9 cellular contexts compared by ENCODE assay signal in genomic region chr4:76028242-76028859, GRCh38. TPM values are rescaled to one million over a fixed set of nuclear protein-coding genes. Genes with fewer than 3 reads are reported as not detected.
DNase-seq lines count a peak whose midpoint lies in the region; ATAC-seq, FAIRE-seq and TF ChIP-seq lines count a peak whose summit lies in the region.
"Had no signal": no experiment of that assay in that cellular context is flagged by ENCODE, and none has a peak within 500 bp of the region (broad histone marks: within the 10 kb centered on the region; RNA-seq: fewer than 3 reads in every experiment).

No MANE protein-coding gene starts in this region.

- peak overlapping the region; percentile 90 for H3K4me2 ChIP-seq in keratinocyte (ENCODE audit: control insufficient read depth, extremely low read depth, insufficient read depth, low read depth, low read length)

- peak overlapping the region; percentile 37 to 52 for H3K27ac Mint-ChIP-seq in natural killer cell treated with Interleukin-12 subunit alpha and Interleukin-12 subunit beta and Interleukin-15 and Interleukin-18, amount 100 ng/mL, for 72 hours
- H3K27ac Mint-ChIP-seq in natural killer cell, result no peak overlapping the region
- H3K27ac Mint-ChIP-seq in activated CD4-positive, alpha-beta memory T cell treated with anti-CD3 and anti-CD28 coated beads for 36 hours, result no peak overlapping the region

- CTCF ChIA-PET in activated CD4-positive, alpha-beta memory T cell treated with anti-CD3 and anti-CD28 coated beads for 36 hours (lab: Charles Lee), result no interaction called here

- no peaks in the 10 kb centered on the region for H3K9me1 ChIP-seq in keratinocyte (ENCODE audit: control insufficient read depth, extremely low read depth, insufficient read depth, low read length)

- H3K4me3 Mint-ChIP-seq in natural killer cell treated with Interleukin-12 subunit alpha and Interleukin-12 subunit beta and Interleukin-15 and Interleukin-18, amount 100 ng/mL, for 72 hours, result peak overlapping the region; percentile 59
- no peak overlapping the region for H3K4me3 Mint-ChIP-seq in natural killer cell
- peak overlapping the region; percentile 1 for H3K4me3 Mint-ChIP-seq in activated CD4-positive, alpha-beta memory T cell treated with anti-CD3 and anti-CD28 coated beads for 36 hours

- peaks cover 11 to 36% of the 10 kb centered on the region in 2 donors for H3K4me1 Mint-ChIP-seq in natural killer cell treated with Interleukin-12 subunit alpha and Interleukin-12 subunit beta and Interleukin-15 and Interleukin-18, amount 100 ng/mL, for 72 hours (ENCODE audit: low read depth in 2 of 2)
- peaks cover 9 to 10% of the 10 kb centered on the region in 2 donors for H3K4me1 Mint-ChIP-seq in natural killer cell
- H3K4me1 Mint-ChIP-seq in activated CD4-positive, alpha-beta memory T cell treated with anti-CD3 and anti-CD28 coated beads for 36 hours (ENCODE audit: low read depth), result peaks cover 33% of the 10 kb centered on the region

- H3K4me1 ChIP-seq in keratinocyte (ENCODE audit: control insufficient read depth, extremely low read depth, insufficient read depth, low read length), result peaks cover 7% of the 10 kb centered on the region
- no peaks in the 10 kb centered on the region for H3K4me1 ChIP-seq in upper lobe of right lung

- H4K20me1 ChIP-seq in keratinocyte (ENCODE audit: control insufficient read depth, extremely low read depth, insufficient read depth, low read length), result no peaks in the 10 kb centered on the region

- H3K27ac ChIP-seq in keratinocyte (ENCODE audit: control insufficient read depth, insufficient read depth, low read length) (no peak overlapping the region), upper lobe of right lung (peak overlapping the region; percentile 53)
- H3K27ac ChIP-seq: neutrophil had no signal

- ATAC-seq in natural killer cell treated with Interleukin-12 subunit alpha and Interleukin-12 subunit beta and Interleukin-15 and Interleukin-18, amount 100 ng/mL, for 72 hours, result peak in 1 of 2 donors; percentile 45
- ATAC-seq in natural killer cell, result no peak
- ATAC-seq in upper lobe of right lung, result peak; percentile 47
- no peak for ATAC-seq in HG03432 (IDR thresholded peaks at IDR 0.05; ENCODE audit: unreplicated experiment)

- no peaks in the 10 kb centered on the region for H3K27me3 ChIP-seq in keratinocyte (ENCODE audit: control insufficient read depth, extremely low read depth, insufficient read depth, low read length)
- no peaks in the 10 kb centered on the region for H3K27me3 ChIP-seq in upper lobe of right lung
- H3K27me3 ChIP-seq: neutrophil had no signal

- H3K79me2 ChIP-seq in keratinocyte (ENCODE audit: control insufficient read depth, insufficient read depth, low read length), result no peaks in the 10 kb centered on the region

- H3K4me3 ChIP-seq in keratinocyte (ENCODE audit: control insufficient read depth in 2 of 3, extremely low read depth in 1 of 3, insufficient read depth in 2 of 3, low read depth in 1 of 3, low read length in 3 of 3) (peak overlapping the region in 2 of 3 experiments; percentile 38 to 60), upper lobe of right lung (peak overlapping the region; percentile 32)

- TF ChIP-seq CTCF in natural killer cell (IDR thresholded peaks at IDR 0.05), result no peak
- no peak for TF ChIP-seq CTCF in keratinocyte (optimal IDR thresholded peaks at IDR 0.05 in 1 of 3, IDR thresholded peaks at IDR 0.05 in 1 of 3, conservative IDR thresholded peaks at IDR 0.05 in 1 of 3; ENCODE audit: extremely low read depth in 1 of 3, insufficient read depth in 2 of 3, low read length in 3 of 3)
- TF ChIP-seq CTCF in upper lobe of right lung (IDR thresholded peaks at IDR 0.05), result no peak

- H3K9ac ChIP-seq in keratinocyte (ENCODE audit: control insufficient read depth, extremely low read depth, insufficient read depth, low read length), result peak overlapping the region; percentile 15

- POLR2A ChIA-PET in activated CD4-positive, alpha-beta memory T cell treated with anti-CD3 and anti-CD28 coated beads for 36 hours (lab: Charles Lee), result interaction anchor here (1.6 kb wide), 1 partner anchor 30 kb away, joined by 4 read pairs; no protein-coding TSS in a partner anchor

- H3K36me3 Mint-ChIP-seq in natural killer cell treated with Interleukin-12 subunit alpha and Interleukin-12 subunit beta and Interleukin-15 and Interleukin-18, amount 100 ng/mL, for 72 hours, result no peaks in the 10 kb centered on the region
- H3K36me3 Mint-ChIP-seq in natural killer cell, result no peaks in the 10 kb centered on the region
- no peaks in the 10 kb centered on the region for H3K36me3 Mint-ChIP-seq in activated CD4-positive, alpha-beta memory T cell treated with anti-CD3 and anti-CD28 coated beads for 36 hours

- dilution Hi-C loops in keratinocyte (cut with MboI; ENCODE audit: extremely low pct_ligation_motif_present, low sequenced_read_pairs), result no loop called here

- FAIRE-seq in keratinocyte (lab: Jason Lieb, UNC), result peak; percentile 39

- DNase-seq in natural killer cell treated with Interleukin-12 subunit alpha and Interleukin-12 subunit beta and Interleukin-15 and Interleukin-18, amount 100 ng/mL, for 72 hours (ENCODE audit: low spot score), result no peak
- DNase-seq in natural killer cell, result no peak
- DNase-seq in activated CD4-positive, alpha-beta memory T cell treated with anti-CD3 and anti-CD28 coated beads for 36 hours, result no peak
- DNase-seq in keratinocyte (ENCODE audit: low read depth, low spot score), result no peak
- DNase-seq in upper lobe of right lung, result no peak
- DNase-seq in EL, result no peak
- DNase-seq in NCI-H2196 treated with DMSO at 0.1 percent for 48 hours (lab: John Stamatoyannopoulos, UW; ENCODE audit: unreplicated experiment), result no peak

- peaks cover 27 to 41% of the 10 kb centered on the region in 2 donors for H3K27me3 Mint-ChIP-seq in natural killer cell treated with Interleukin-12 subunit alpha and Interleukin-12 subunit beta and Interleukin-15 and Interleukin-18, amount 100 ng/mL, for 72 hours
- H3K27me3 Mint-ChIP-seq in natural killer cell (ENCODE audit: low read depth in 2 of 2), result peaks cover 23 to 50% of the 10 kb centered on the region in 2 donors
- H3K27me3 Mint-ChIP-seq in activated CD4-positive, alpha-beta memory T cell treated with anti-CD3 and anti-CD28 coated beads for 36 hours, result no peaks in the 10 kb centered on the region

- no peaks in the 10 kb centered on the region for H3K9me3 Mint-ChIP-seq in natural killer cell treated with Interleukin-12 subunit alpha and Interleukin-12 subunit beta and Interleukin-15 and Interleukin-18, amount 100 ng/mL, for 72 hours
- no peaks in the 10 kb centered on the region for H3K9me3 Mint-ChIP-seq in natural killer cell
- H3K9me3 Mint-ChIP-seq in activated CD4-positive, alpha-beta memory T cell treated with anti-CD3 and anti-CD28 coated beads for 36 hours, result no peaks in the 10 kb centered on the region

- intact Hi-C loops in natural killer cell (cut with micrococcal nuclease) (no loop called here), upper lobe of right lung (cut with DNase I) (no loop called here)
- intact Hi-C loops in activated CD4-positive, alpha-beta memory T cell treated with anti-CD3 and anti-CD28 coated beads for 36 hours (cut with micrococcal nuclease), result no loop called here

- H3K9me3 ChIP-seq in keratinocyte (ENCODE audit: control insufficient read depth, low read depth, low read length) (no peaks in the 10 kb centered on the region), upper lobe of right lung (no peaks in the 10 kb centered on the region)
- H3K9me3 ChIP-seq: neutrophil had no signal

- peak overlapping the region; percentile 97 for H2AFZ ChIP-seq in keratinocyte (ENCODE audit: control insufficient read depth, low read length)

- H3K36me3 ChIP-seq in keratinocyte (ENCODE audit: control insufficient read depth in 2 of 2, extremely low read depth in 1 of 2, insufficient read depth in 2 of 2, low read length in 2 of 2) (no peaks in the 10 kb centered on the region), upper lobe of right lung (no peaks in the 10 kb centered on the region)
- H3K36me3 ChIP-seq: neutrophil had no signal

RNA-seq across cellular contexts. Expression of gene CXCL10, which starts 5.1 kb away (rescaled TPM):
- 100 to 1,000 TPM in 1 of 2 donors, 1 to 10 TPM in 1; 2.0 to 117 TPM for total RNA-seq in natural killer cell treated with Interleukin-12 subunit alpha and Interleukin-12 subunit beta and Interleukin-15 and Interleukin-18, amount 100 ng/mL, for 72 hours
- total RNA-seq in natural killer cell, result not detected
- under 1 TPM; 0.36 to 0.51 TPM for total RNA-seq in activated CD4-positive, alpha-beta memory T cell treated with anti-CD3 and anti-CD28 coated beads for 36 hours
- polyA plus RNA-seq in keratinocyte, result 0.48 to 0.99 TPM (median 0.72 TPM) in 3 replicates
- polyA plus RNA-seq in keratinocyte (2011; ENCODE audit: low read depth), result 0.30 TPM
- 0.75 and 2.4 TPM in 2 replicates for polyA plus RNA-seq in keratinocyte (2011; cell fraction: cytosol; rRNA removed)
- 1.3 and 1.8 TPM in 2 replicates for polyA plus RNA-seq in keratinocyte (2011; cell fraction: nucleus; rRNA removed)
- 0.38 and 0.47 TPM in 2 replicates for polyA plus RNA-seq in keratinocyte (2012; ENCODE audit: low replicate concordance)
- polyA minus RNA-seq in keratinocyte, result 0.49 to 0.74 TPM in 2 of 3 replicates, not detected in the other
- polyA minus RNA-seq in keratinocyte (2011; cell fraction: cytosol; rRNA and poly(A)+ RNA removed), result not detected
- not detected in 2 replicates for polyA minus RNA-seq in keratinocyte (2011; cell fraction: nucleus; rRNA and poly(A)+ RNA removed)
- 3.3 TPM for total RNA-seq in upper lobe of right lung

RNA-seq across cellular contexts. Expression of gene CXCL11, which starts 7.5 kb away (rescaled TPM):
- 1 to 10 TPM in 1 of 2 donors, not detected in 1; 2.5 TPM for total RNA-seq in natural killer cell treated with Interleukin-12 subunit alpha and Interleukin-12 subunit beta and Interleukin-15 and Interleukin-18, amount 100 ng/mL, for 72 hours
- total RNA-seq in natural killer cell (not detected), upper lobe of right lung (not detected)
- not detected for total RNA-seq in activated CD4-positive, alpha-beta memory T cell treated with anti-CD3 and anti-CD28 coated beads for 36 hours
- 0.58 to 1.4 TPM (median 0.93 TPM) in 3 replicates for polyA plus RNA-seq in keratinocyte
- polyA plus RNA-seq in keratinocyte (2011; ENCODE audit: low read depth), result not detected
- polyA plus RNA-seq in keratinocyte (2011; cell fraction: cytosol; rRNA removed), result 1.1 and 1.8 TPM in 2 replicates
- 0.80 and 1.2 TPM in 2 replicates for polyA plus RNA-seq in keratinocyte (2011; cell fraction: nucleus; rRNA removed)
- 0.10 and 0.53 TPM in 2 replicates for polyA plus RNA-seq in keratinocyte (2012; ENCODE audit: low replicate concordance)
- polyA minus RNA-seq in keratinocyte, result 0.36 to 0.48 TPM in 2 of 3 replicates, not detected in the other
- polyA minus RNA-seq in keratinocyte (2011; cell fraction: cytosol; rRNA and poly(A)+ RNA removed), result not detected
- 0.32 and 0.47 TPM in 2 replicates for polyA minus RNA-seq in keratinocyte (2011; cell fraction: nucleus; rRNA and poly(A)+ RNA removed)

RNA-seq across cellular contexts. Expression of gene CXCL9, which starts 21.0 kb away (rescaled TPM):
- total RNA-seq in natural killer cell treated with Interleukin-12 subunit alpha and Interleukin-12 subunit beta and Interleukin-15 and Interleukin-18, amount 100 ng/mL, for 72 hours, result 1 to 10 TPM in 1 of 2 donors, under 1 TPM in 1; 0.57 to 8.6 TPM
- total RNA-seq in natural killer cell, result not detected
- total RNA-seq in activated CD4-positive, alpha-beta memory T cell treated with anti-CD3 and anti-CD28 coated beads for 36 hours, result under 1 TPM; 0.10 to 0.14 TPM
- 0.04 to 0.08 TPM (median 0.04 TPM) in 3 replicates for polyA plus RNA-seq in keratinocyte
- not detected for polyA plus RNA-seq in keratinocyte (2011; ENCODE audit: low read depth)
- polyA plus RNA-seq in keratinocyte (2011; cell fraction: cytosol; rRNA removed), result 0.06 and 0.12 TPM in 2 replicates
- polyA plus RNA-seq in keratinocyte (2011; cell fraction: nucleus; rRNA removed), result 0.04 and 0.15 TPM in 2 replicates
- not detected in 2 replicates for polyA plus RNA-seq in keratinocyte (2012; ENCODE audit: low replicate concordance)
- 0.06 to 0.23 TPM (median 0.20 TPM) in 3 replicates for polyA minus RNA-seq in keratinocyte
- not detected for polyA minus RNA-seq in keratinocyte (2011; cell fraction: cytosol; rRNA and poly(A)+ RNA removed)
- polyA minus RNA-seq in keratinocyte (2011; cell fraction: nucleus; rRNA and poly(A)+ RNA removed), result not detected in 2 replicates
- total RNA-seq in upper lobe of right lung, result 1.4 TPM

RNA-seq across cellular contexts. Expression of gene SDAD1, which starts 37.6 kb away (rescaled TPM):
- total RNA-seq in natural killer cell treated with Interleukin-12 subunit alpha and Interleukin-12 subunit beta and Interleukin-15 and Interleukin-18, amount 100 ng/mL, for 72 hours, result 10 to 100 TPM; 57.8 to 67.9 TPM
- total RNA-seq in natural killer cell, result 10 to 100 TPM; 32.5 to 52.2 (median 39.7) TPM
- 10 to 100 TPM; 35.9 to 40.5 TPM for total RNA-seq in activated CD4-positive, alpha-beta memory T cell treated with anti-CD3 and anti-CD28 coated beads for 36 hours
- 21.2 to 33.0 TPM (median 28.9 TPM) in 3 replicates for polyA plus RNA-seq in keratinocyte
- 83.4 TPM for polyA plus RNA-seq in keratinocyte (2011; ENCODE audit: low read depth)
- polyA plus RNA-seq in keratinocyte (2011; cell fraction: cytosol; rRNA removed), result 20.1 and 36.6 TPM in 2 replicates
- polyA plus RNA-seq in keratinocyte (2011; cell fraction: nucleus; rRNA removed), result 26.4 and 33.4 TPM in 2 replicates
- polyA plus RNA-seq in keratinocyte (2012; ENCODE audit: low replicate concordance), result 26.8 and 31.7 TPM in 2 replicates
- 11.1 to 35.4 TPM (median 17.9 TPM) in 3 replicates for polyA minus RNA-seq in keratinocyte
- polyA minus RNA-seq in keratinocyte (2011; cell fraction: cytosol; rRNA and poly(A)+ RNA removed), result 20.7 TPM
- polyA minus RNA-seq in keratinocyte (2011; cell fraction: nucleus; rRNA and poly(A)+ RNA removed), result 15.9 and 31.0 TPM in 2 replicates
- 36.2 TPM for total RNA-seq in upper lobe of right lung

RNA-seq across cellular contexts. Expression of gene ART3, which starts 46.2 kb away (rescaled TPM):
- total RNA-seq in natural killer cell treated with Interleukin-12 subunit alpha and Interleukin-12 subunit beta and Interleukin-15 and Interleukin-18, amount 100 ng/mL, for 72 hours, result 1 to 10 TPM in 1 of 2 donors, not detected in 1; 5.4 TPM
- total RNA-seq in natural killer cell (not detected), upper lobe of right lung (not detected)
- total RNA-seq in activated CD4-positive, alpha-beta memory T cell treated with anti-CD3 and anti-CD28 coated beads for 36 hours, result under 1 TPM in 1 of 2 experiments, not detected in 1; 0.36 TPM
- 0.23 to 0.64 TPM (median 0.46 TPM) in 3 replicates for polyA plus RNA-seq in keratinocyte
- polyA plus RNA-seq in keratinocyte (2011; ENCODE audit: low read depth), result not detected
- 0.19 and 0.36 TPM in 2 replicates for polyA plus RNA-seq in keratinocyte (2011; cell fraction: cytosol; rRNA removed)
- 0.52 and 1.1 TPM in 2 replicates for polyA plus RNA-seq in keratinocyte (2011; cell fraction: nucleus; rRNA removed)
- 0.50 TPM in 1 of 2 replicates, not detected in the other for polyA plus RNA-seq in keratinocyte (2012; ENCODE audit: low replicate concordance)
- 0.23 TPM in 1 of 3 replicates, not detected in the others for polyA minus RNA-seq in keratinocyte
- polyA minus RNA-seq in keratinocyte (2011; cell fraction: cytosol; rRNA and poly(A)+ RNA removed), result not detected
- not detected in 2 replicates for polyA minus RNA-seq in keratinocyte (2011; cell fraction: nucleus; rRNA and poly(A)+ RNA removed)

Comparison
In these comparisons a context has a peak if more than half of its experiments do, and no peak if none do; other contexts are left out.
1. H3K27ac Mint-ChIP-seq: peak in natural killer cell treated with Interleukin-12 subunit alpha and Interleukin-12 subunit beta and Interleukin-15 and Interleukin-18, amount 100 ng/mL, for 72 hours (2 of 2); none in natural killer cell (0 of 2) and activated CD4-positive, alpha-beta memory T cell treated with anti-CD3 and anti-CD28 coated beads for 36 hours (single experiment).